ENCODE assay signal across 8 cellular contexts in genomic region chr1:156571959-156572662, GRCh38.
A peak's percentile ranks its signal among the peaks of the same experiment; 100 is the strongest.
DNase-seq lines count a peak whose midpoint lies in the region; ATAC-seq and TF ChIP-seq lines count a peak whose summit lies in the region.

TSS of gene IQGAP3 (minus strand) at chr1:156572565. CDS start at chr1:156572529, 36 bp downstream.

- peak within 1 kb of the TSS; percentile 87 for H3K4me2 ChIP-seq in OCI-LY3 (ENCODE audit: low read length)

- H2AFZ ChIP-seq in OCI-LY3 (ENCODE audit: low read depth, low read length), result peak within 1 kb of the TSS; percentile 78

- peaks cover 18% of the 10 kb centered on the region; the same call in 1 of the 2 replicates for H3K36me3 ChIP-seq in HUES6 (ENCODE audit: control insufficient read depth, insufficient read depth, low read length)
- H3K36me3 ChIP-seq in OCI-LY3 (replicated peaks; ENCODE audit: low read depth, low read length), result no peaks in the 10 kb centered on the region

- peak; percentile 69 for ATAC-seq in GM19351 (IDR thresholded peaks at IDR 0.05; ENCODE audit: unreplicated experiment)

- H3K27me3 ChIP-seq in HUES6 (ENCODE audit: control insufficient read depth, insufficient read depth, low read length) (no peaks in the 10 kb centered on the region), OCI-LY3 (ENCODE audit: low read depth, low read length) (peaks cover 20% of the 10 kb centered on the region)

- H3K27ac ChIP-seq in HUES6 (ENCODE audit: low read depth, low read length), result no peak within 1 kb of the TSS
- no peak within 1 kb of the TSS for H3K27ac ChIP-seq in OCI-LY3 (ENCODE audit: low read length)

- H3K9me3 ChIP-seq in HUES6 (ENCODE audit: control insufficient read depth, insufficient read depth, low read depth, low read length) (no peaks in the 10 kb centered on the region), OCI-LY3 (ENCODE audit: insufficient read depth, low read length) (no peaks in the 10 kb centered on the region)

- H3K9ac ChIP-seq in HUES6 (ENCODE audit: low read length), result peak within 1 kb of the TSS; percentile 77
- peak within 1 kb of the TSS; percentile 65 for H3K9ac ChIP-seq in OCI-LY3 (ENCODE audit: low read length)

- H3K4me1 ChIP-seq in HUES6 (ENCODE audit: control insufficient read depth, insufficient read depth, low read length) (peaks cover 9% of the 10 kb centered on the region; the same call in 1 of the 2 replicates), OCI-LY3 (ENCODE audit: low read length) (peaks cover 12% of the 10 kb centered on the region)

- H4K20me1 ChIP-seq in OCI-LY3 (ENCODE audit: insufficient read depth, low read length), result no peaks in the 10 kb centered on the region

- H3K4me3 ChIP-seq in HUES6 (ENCODE audit: low read depth, low read length) (peak within 1 kb of the TSS; percentile 86), OCI-LY3 (ENCODE audit: low read length) (peak within 1 kb of the TSS; percentile 86)

- DNase-seq in AG08396 (ENCODE audit: low spot score) (peak; percentile 94), epidermal melanocyte (ENCODE audit: insufficient read length, low spot score) (peak; percentile 93), midbrain (lab: John Stamatoyannopoulos, UW) (peak; percentile 68)
- peak; percentile 66 for DNase-seq in activated CD8-positive, alpha-beta memory T cell treated with anti-CD3 and anti-CD28 coated beads, Interleukin-2, amount 50 U/mL, for 4 hours
- DNase-seq in stimulated activated CD8-positive, alpha-beta memory T cell treated with anti-CD3 and anti-CD28 coated beads, Interleukin-15, amount 100 ng/mL, for 1 hour (ENCODE audit: low read depth), result peak; percentile 36

- no peak for TF ChIP-seq CTCF in OCI-LY3 (IDR thresholded peaks at IDR 0.05; ENCODE audit: low read depth, low read length)

- no peaks in the 10 kb centered on the region for H3K79me2 ChIP-seq in OCI-LY3 (ENCODE audit: low read length)

Comparison
In these comparisons a context has a peak if more than half of its experiments do, and no peak if none do; other contexts are left out.
1. DNase-seq: peak in every context shown above with its lines; median percentile 94 in AG08396; 93 in epidermal melanocyte; 68 in midbrain; 66 in activated CD8-positive, alpha-beta memory T cell treated with anti-CD3 and anti-CD28 coated beads, Interleukin-2, amount 50 U/mL, for 4 hours; 36 in stimulated activated CD8-positive, alpha-beta memory T cell treated with anti-CD3 and anti-CD28 coated beads, Interleukin-15, amount 100 ng/mL, for 1 hour.